In genomic region chr7:135448753-135449152, GRCh38 we compare ENCODE assay signal across 1 cellular context.
TF ChIP-seq lines count a peak whose summit lies in the region.

No MANE protein-coding gene starts in this region.

TF ChIP-seq in SK-N-SH treated with all-trans-retinoic acid at 6 μM for 48 hours, 23 proteins besides CTCF, POLR2A, EP300 and RAD21:
- no peak for TF ChIP-seq POU6F1 (CRISPR knock-in tag; IDR thresholded peaks at IDR 0.05; ENCODE audit: borderline replicate concordance, low read depth)
- TF ChIP-seq PPARA (CRISPR knock-in tag; IDR thresholded peaks at IDR 0.05; ENCODE audit: borderline replicate concordance) = no peak
- TF ChIP-seq OSR1 (CRISPR knock-in tag; IDR thresholded peaks at IDR 0.05) = no peak
- TF ChIP-seq TSHZ2 (CRISPR knock-in tag; IDR thresholded peaks at IDR 0.05) = no peak
- TF ChIP-seq ARNTL (CRISPR knock-in tag; IDR thresholded peaks at IDR 0.05; ENCODE audit: borderline replicate concordance, low read depth) = no peak
- TF ChIP-seq SNAI2 (CRISPR knock-in tag; IDR thresholded peaks at IDR 0.05) = no peak
- TF ChIP-seq ZFP3 (CRISPR knock-in tag; IDR thresholded peaks at IDR 0.05) = no peak
- TF ChIP-seq BACH2 (CRISPR knock-in tag; IDR thresholded peaks at IDR 0.05; ENCODE audit: borderline replicate concordance) = no peak
- TF ChIP-seq TOX (CRISPR knock-in tag; IDR thresholded peaks at IDR 0.05; ENCODE audit: borderline replicate concordance) = no peak
- TF ChIP-seq ESRRG (CRISPR knock-in tag; IDR thresholded peaks at IDR 0.05) = no peak
- no peak for TF ChIP-seq GLIS3 (CRISPR knock-in tag; IDR thresholded peaks at IDR 0.05)
